Comparison of ENCODE assay signal across 14 cellular contexts in the genomic region with DNA sequence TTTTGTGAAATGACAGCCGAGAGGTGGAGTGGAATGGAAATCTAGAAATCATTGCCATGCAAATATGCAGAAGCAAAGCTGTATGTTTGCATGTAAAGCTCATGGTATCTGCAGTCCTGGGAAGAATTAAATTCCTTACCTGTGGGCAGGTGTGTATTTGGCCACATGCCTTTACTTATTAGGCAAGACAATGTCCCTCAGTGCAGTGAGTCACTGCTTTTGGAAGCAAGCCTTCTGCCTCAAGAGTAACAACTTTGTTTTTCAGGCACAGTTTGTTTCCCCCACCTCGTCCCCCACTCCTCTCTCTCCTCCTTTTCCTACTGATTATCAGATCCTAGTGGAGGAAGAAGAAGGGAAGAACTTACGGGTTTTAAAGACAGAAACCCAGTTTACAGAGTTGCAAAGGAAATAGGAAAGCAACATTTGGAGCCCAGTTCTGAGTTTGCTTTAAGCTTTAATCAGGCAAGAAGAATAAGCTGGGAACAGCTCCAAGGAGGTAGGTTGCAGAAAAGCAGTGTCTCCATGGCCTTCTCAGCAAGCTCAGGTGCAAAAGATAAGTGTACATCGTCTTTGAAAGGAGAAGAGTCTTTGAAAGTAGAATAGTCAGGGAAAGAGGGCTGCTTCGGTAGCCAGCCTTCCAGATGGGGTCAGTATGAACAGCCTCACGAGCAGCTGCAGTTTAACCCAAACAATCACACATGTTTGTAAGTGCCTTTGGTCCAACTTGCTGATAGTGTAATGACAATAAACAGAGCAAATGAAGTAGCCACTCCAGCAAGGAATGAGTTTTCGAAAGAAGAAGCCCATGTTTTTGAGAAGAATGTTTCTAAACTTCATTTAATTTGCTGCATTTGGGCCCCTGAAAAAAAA.
DNase-seq lines count a peak whose midpoint lies in the region; ATAC-seq, FAIRE-seq and TF ChIP-seq lines count a peak whose summit lies in the region.
"Had no signal": no experiment of that assay in that cellular context is flagged by ENCODE, and none has a peak within 500 bp of the region (broad histone marks: within the 10 kb centered on the region; RNA-seq: fewer than 3 reads in every experiment).

No MANE protein-coding gene starts in this region.

- H3K4me1 Mint-ChIP-seq in mesothelial cell of epicardium, result peaks cover 31% of the 10 kb centered on the region
- H3K4me1 Mint-ChIP-seq: activated B cell treated with CpG ODN at 0.5 μM for 24 hours had no signal

- H3K27me3 Mint-ChIP-seq in mesothelial cell of epicardium (ENCODE audit: low read depth), result no peaks in the 10 kb centered on the region
- H3K27me3 Mint-ChIP-seq: activated B cell treated with CpG ODN at 0.5 μM for 24 hours had no signal

- H3K9me3 Mint-ChIP-seq in mesothelial cell of epicardium, result no peaks in the 10 kb centered on the region
- H3K9me3 Mint-ChIP-seq: activated B cell treated with CpG ODN at 0.5 μM for 24 hours; activated T-cell treated with anti-CD3 and anti-CD28 coated beads, Interleukin-2, amount 50 U/mL, for 4 hours had no signal

- H3K4me3 Mint-ChIP-seq in mesothelial cell of epicardium, result no peak overlapping the region
- H3K4me3 Mint-ChIP-seq: activated B cell treated with CpG ODN at 0.5 μM for 24 hours; activated T-cell treated with anti-CD3 and anti-CD28 coated beads, Interleukin-2, amount 50 U/mL, for 4 hours had no signal

- H3K9me3 ChIP-seq in AG04450 (ENCODE audit: control insufficient read depth, insufficient read depth, low read length), result no peaks in the 10 kb centered on the region
- H3K9me3 ChIP-seq: BE2C, Peyer's patch had no signal

- POLR2A ChIA-PET in AG04450 (lab: Yijun Ruan, JAX), result interaction anchor here (0.6 kb wide), 1 partner anchor 376 kb away, joined by 4 read pairs; no protein-coding TSS in a partner anchor

- no peaks in the 10 kb centered on the region for H3K36me3 Mint-ChIP-seq in mesothelial cell of epicardium

- H3K27ac Mint-ChIP-seq in mesothelial cell of epicardium, result peak overlapping the region; percentile 81
- H3K27ac Mint-ChIP-seq: activated B cell treated with CpG ODN at 0.5 μM for 24 hours had no signal

- H3K4me3 ChIP-seq in AG04450 (ENCODE audit: low read depth, low read length) (no peak overlapping the region; the same call in 1 of the 2 replicates), LNCaP clone FGC (ENCODE audit: low read depth, low read length) (no peak overlapping the region)
- H3K4me3 ChIP-seq: Peyer's patch had no signal

- DNase-seq in AG04450 (ENCODE audit: low read depth, low spot score) (peak; percentile 26), LNCaP clone FGC (ENCODE audit: low read depth) (peak; percentile 64), mesothelial cell of epicardium (ENCODE audit: low spot score in 2 of 2, unreplicated experiment in 2 of 2) (no peak), SIG-M5 (lab: John Stamatoyannopoulos, UW) (no peak)
- DNase-seq: activated B cell treated with CpG ODN at 0.5 μM for 24 hours; activated T-cell treated with anti-CD3 and anti-CD28 coated beads, Interleukin-2, amount 50 U/mL, for 4 hours; BE2C; GOT3; Peyer's patch; stimulated activated CD8-positive, alpha-beta memory T cell treated with anti-CD3 and anti-CD28 coated beads, Interleukin-4, amount 100 ng/mL, for 48 hours had no signal

- ATAC-seq in HG03565 (IDR thresholded peaks at IDR 0.05; ENCODE audit: unreplicated experiment), result no peak
- ATAC-seq in GM19035 (IDR thresholded peaks at IDR 0.05; ENCODE audit: unreplicated experiment), result no peak
- ATAC-seq in HG03469 (IDR thresholded peaks at IDR 0.05; ENCODE audit: unreplicated experiment), result no peak
- ATAC-seq: activated T-cell treated with anti-CD3 and anti-CD28 coated beads, Interleukin-2, amount 50 U/mL, for 4 hours had no signal

- FAIRE-seq in endometrium (lab: Jason Lieb, UNC), result peak; percentile 95

- TF ChIP-seq CTCF in AG04450 (IDR thresholded peaks at IDR 0.05; ENCODE audit: low read depth, low read length), result peak; percentile 12; the same call in 1 of the 2 replicates
- TF ChIP-seq CTCF in LNCaP clone FGC (IDR thresholded peaks at IDR 0.05; ENCODE audit: control insufficient read depth, extremely low read depth, insufficient read depth), result no peak
- no peak for TF ChIP-seq CTCF in mesothelial cell of epicardium (IDR thresholded peaks at IDR 0.05; ENCODE audit: unreplicated experiment)

- H3K27me3 ChIP-seq in AG04450 (ENCODE audit: control insufficient read depth, insufficient read depth, low read length), result peaks cover 2% of the 10 kb centered on the region
- H3K27me3 ChIP-seq: BE2C, Peyer's patch had no signal

- H3K27ac ChIP-seq in AG04450 (ENCODE audit: low read depth, low read length), result no peak overlapping the region

- CTCF ChIA-PET in AG04450 (lab: Charles Lee), result interaction anchor here (1.0 kb wide), 2 partner anchors 8 to 189 kb away, joined by 3 read pairs; no protein-coding TSS in a partner anchor

Comparison
In these comparisons a context has a peak if more than half of its experiments do, and no peak if none do; other contexts are left out.
1. DNase-seq: peak in AG04450 (single experiment) and LNCaP clone FGC (single experiment); none in mesothelial cell of epicardium (0 of 2) and SIG-M5 (single experiment).